22 cellular contexts compared by ENCODE assay signal in genomic region chr7:80879849-80880248, GRCh38. TPM values are rescaled to one million over a fixed set of nuclear protein-coding genes. Genes with fewer than 3 reads are reported as not detected.
DNase-seq lines count a peak whose midpoint lies in the region; ATAC-seq and TF ChIP-seq lines count a peak whose summit lies in the region.
"Had no signal": no experiment of that assay in that cellular context is flagged by ENCODE, and none has a peak within 500 bp of the region (broad histone marks: within the 10 kb centered on the region; RNA-seq: fewer than 3 reads in every experiment).

No MANE protein-coding gene starts in this region.

- peak overlapping the region in 1 of 2 donors; percentile 59 for H3K27ac ChIP-seq in right atrium auricular region
- peak overlapping the region in 4 of 12 donors; percentile 1 to 15 (median 7) for H3K27ac ChIP-seq in heart left ventricle
- peak overlapping the region; percentile 98 for H3K27ac ChIP-seq in smooth muscle cell (ENCODE audit: low read depth)
- no peak overlapping the region for H3K27ac ChIP-seq in body of pancreas
- H3K27ac ChIP-seq: BLaER1, SJSA1, WERI-Rb-1 had no signal

- H3K79me2 ChIP-seq in smooth muscle cell (ENCODE audit: low read depth), result peaks cover 3% of the 10 kb centered on the region

- no peaks in the 10 kb centered on the region for H3K36me3 ChIP-seq in right atrium auricular region
- H3K36me3 ChIP-seq in heart left ventricle, result no peaks in the 10 kb centered on the region
- H3K36me3 ChIP-seq in smooth muscle cell (ENCODE audit: low read depth), result no peaks in the 10 kb centered on the region
- H3K36me3 ChIP-seq in body of pancreas (replicated peaks in 1 of 2; ENCODE audit: insufficient read depth in 1 of 2, low read depth in 2 of 2), result no peaks in the 10 kb centered on the region
- H3K36me3 ChIP-seq: BLaER1, SJSA1, vagina, WERI-Rb-1 had no signal

- peaks cover 0 to 11% of the 10 kb centered on the region in 2 donors for H3K4me1 ChIP-seq in right atrium auricular region
- peaks cover 0 to 41% (median 9%) of the 10 kb centered on the region in 12 donors for H3K4me1 ChIP-seq in heart left ventricle
- H3K4me1 ChIP-seq in smooth muscle cell (ENCODE audit: low read depth), result peaks cover 28% of the 10 kb centered on the region
- H3K4me1 ChIP-seq in body of pancreas, result no peaks in the 10 kb centered on the region
- H3K4me1 ChIP-seq: BLaER1 had no signal

- no peak overlapping the region for H3K9ac ChIP-seq in smooth muscle cell (ENCODE audit: low read depth)
- H3K9ac ChIP-seq: BLaER1 had no signal

- H3K27me3 ChIP-seq in right atrium auricular region (no peaks in the 10 kb centered on the region), heart left ventricle (no peaks in the 10 kb centered on the region), smooth muscle cell (ENCODE audit: low read depth) (no peaks in the 10 kb centered on the region), body of pancreas (no peaks in the 10 kb centered on the region)
- H3K27me3 ChIP-seq: BLaER1, SJSA1, vagina had no signal

- H4K20me1 ChIP-seq in smooth muscle cell (ENCODE audit: low read depth), result no peaks in the 10 kb centered on the region
- H4K20me1 ChIP-seq: BLaER1 had no signal

- in situ Hi-C loops in astrocyte of the cerebellum (cut with HindIII; ENCODE audit: low sequenced_read_pairs), result no loop called here

- H3F3A ChIP-seq in smooth muscle cell (ENCODE audit: low read depth), result peaks cover 20% of the 10 kb centered on the region

- H3K9me3 ChIP-seq in right atrium auricular region (no peaks in the 10 kb centered on the region), heart left ventricle (no peaks in the 10 kb centered on the region), smooth muscle cell (replicated peaks; ENCODE audit: low read depth) (no peaks in the 10 kb centered on the region), body of pancreas (no peaks in the 10 kb centered on the region)
- H3K9me3 ChIP-seq: BLaER1, SJSA1, vagina had no signal

- ATAC-seq in Right ventricle myocardium inferior, result peak; percentile 69
- ATAC-seq in heart left ventricle, result peak in 3 of 4 donors; percentile 54 to 73 (median 64)
- no peak for ATAC-seq in body of pancreas
- ATAC-seq: esophagus mucosa had no signal

- DNase-seq in Right ventricle myocardium inferior (ENCODE audit: missing footprints) (no peak), right atrium auricular region (ENCODE audit: low spot score) (no peak), astrocyte of the cerebellum (ENCODE audit: low read depth) (peak; percentile 36), heart left ventricle (peak in 1 of 5 donors; percentile 12), smooth muscle cell (lab: John Stamatoyannopoulos, UW; ENCODE audit: unreplicated experiment) (no peak), OCI-M2 (lab: John Stamatoyannopoulos, UW; ENCODE audit: unreplicated experiment) (no peak), NCI-H2081 treated with DMSO at 0.1 percent for 48 hours (lab: John Stamatoyannopoulos, UW) (no peak), body of pancreas (no peak)
- DNase-seq: 8988T; activated CD4-positive, alpha-beta T cell treated with anti-CD3 and anti-CD28 coated beads, Interleukin-2, amount 50 U/mL, for 4 hours; activated gamma-delta T cell; effector memory CD4-positive, alpha-beta T cell; NCI-H1436; NCI-H524 treated with DMSO at 0.1 percent for 48 hours; T-helper 2 cell; WERI-Rb-1 had no signal

- no peak for TF ChIP-seq POLR2A in heart left ventricle (IDR thresholded peaks at IDR 0.05)
- TF ChIP-seq POLR2A in body of pancreas (IDR thresholded peaks at IDR 0.05), result no peak

- H3K4me3 ChIP-seq in right atrium auricular region, result no peak overlapping the region
- H3K4me3 ChIP-seq in astrocyte of the cerebellum (ENCODE audit: low read depth, low read length), result no peak overlapping the region
- H3K4me3 ChIP-seq in heart left ventricle, result no peak overlapping the region
- H3K4me3 ChIP-seq in smooth muscle cell, result no peak overlapping the region
- H3K4me3 ChIP-seq in body of pancreas, result no peak overlapping the region
- H3K4me3 ChIP-seq: BLaER1, lung, SJSA1, vagina had no signal

- 48 to 54% (median 52%) methylated on average over 5 of the region's 5 CpGs for WGBS in heart left ventricle, 4 donors
- WGBS in smooth muscle cell (ENCODE audit: low lambda C conversion rate), result 70% methylated on average over 5 of the region's 5 CpGs
- WGBS in body of pancreas, 2 donors, result 79 to 83% methylated on average over 5 of the region's 5 CpGs

- TF ChIP-seq CTCF in right atrium auricular region (IDR thresholded peaks at IDR 0.05) (no peak), astrocyte of the cerebellum (IDR thresholded peaks at IDR 0.05; ENCODE audit: low read depth, low read length, missing control alignments) (no peak), heart left ventricle (IDR thresholded peaks at IDR 0.05) (no peak), smooth muscle cell (IDR thresholded peaks at IDR 0.05; ENCODE audit: borderline replicate concordance, insufficient read depth, poor library complexity, severe bottlenecking) (no peak), body of pancreas (IDR thresholded peaks at IDR 0.05) (no peak)

- no peak overlapping the region for H3K4me2 ChIP-seq in smooth muscle cell
- H3K4me2 ChIP-seq: BLaER1 had no signal

- H2AFZ ChIP-seq in smooth muscle cell (ENCODE audit: low read depth), result no peak overlapping the region

- intact Hi-C loops in Right ventricle myocardium inferior (cut with DNase I), result no loop called here
- intact Hi-C loops in heart left ventricle (cut with DNase I), result no loop called here
- intact Hi-C loops in body of pancreas (cut with DNase I), result no loop called here

RNA-seq across cellular contexts. Expression of gene SEMA3C, which starts 39.0 kb away (rescaled TPM):
- total RNA-seq in Right ventricle myocardium inferior (67.8 TPM), right atrium auricular region (10 to 100 TPM; 58.3 to 61.6 TPM), heart left ventricle (100 to 1,000 TPM in 1 of 9 donors, 10 to 100 TPM in 8; 40.2 to 110 (median 67.7) TPM), smooth muscle cell (280 and 295 TPM in 2 replicates), body of pancreas (1 to 10 TPM; 3.0 to 3.4 TPM)
- polyA plus RNA-seq in heart left ventricle (10 to 100 TPM; 11.7 to 37.1 TPM), smooth muscle cell (20.6 and 94.4 TPM in 2 replicates)
- polyA plus RNA-seq: IgD-negative memory B cell had no signal

Comparison
In these comparisons a context has a peak if more than half of its experiments do, and no peak if none do; other contexts are left out.
1. RNA of gene SEMA3C, which starts 39.0 kb away (total RNA-seq): 280 to 295 TPM in smooth muscle cell, 67.8 TPM in Right ventricle myocardium inferior (single experiment), 40.2 to 110 TPM in heart left ventricle and 58.3 to 61.6 TPM in right atrium auricular region; 3.0 to 3.4 TPM in body of pancreas; every median in the first group is over 4 times any median in the second.